16 cellular contexts compared by ENCODE assay signal in genomic region chr20:4835244-4836177, GRCh38. TPM values are rescaled to one million over a fixed set of nuclear protein-coding genes. Genes with fewer than 3 reads are reported as not detected.
A peak's percentile ranks its signal among the peaks of the same experiment; 100 is the strongest.
DNase-seq lines count a peak whose midpoint lies in the region; ATAC-seq, FAIRE-seq and TF ChIP-seq lines count a peak whose summit lies in the region.
"Had no signal": no experiment of that assay in that cellular context is flagged by ENCODE, and none has a peak within 500 bp of the region (broad histone marks: within the 10 kb centered on the region; RNA-seq: fewer than 3 reads in every experiment).

No MANE protein-coding gene starts in this region.

- H3K27me3 Mint-ChIP-seq in activated CD8-positive, alpha-beta memory T cell treated with anti-CD3 and anti-CD28 coated beads, Interleukin-2, amount 10 ng/mL, durations not matched to agents 7 days and 5 days, result peaks cover 5% of the 10 kb centered on the region
- no peaks in the 10 kb centered on the region for H3K27me3 Mint-ChIP-seq in T-cell

- H3K9me3 ChIP-seq in uterus, result no peaks in the 10 kb centered on the region

- no peak overlapping the region for H3K27ac Mint-ChIP-seq in activated CD8-positive, alpha-beta memory T cell treated with anti-CD3 and anti-CD28 coated beads, Interleukin-2, amount 10 ng/mL, durations not matched to agents 7 days and 5 days
- no peak overlapping the region for H3K27ac Mint-ChIP-seq in T-cell

- intact Hi-C loops in uterus (cut with DNase I; ENCODE audit: low total_unique reads), result no loop called here

- H3K36me3 ChIP-seq in uterus, result no peaks in the 10 kb centered on the region

- H3K27me3 ChIP-seq in uterus, result no peaks in the 10 kb centered on the region

- TF ChIP-seq CTCF in uterus (IDR thresholded peaks at IDR 0.05), result no peak

- POLR2A ChIA-PET in T-cell (lab: Charles Lee), result no interaction called here

- TF ChIP-seq POLR2A in uterus (IDR thresholded peaks at IDR 0.05), result no peak
- no peak for TF ChIP-seq POLR2A in GM12891 (IDR thresholded peaks at IDR 0.05; ENCODE audit: low read depth, low read length)

- H3K4me1 ChIP-seq in uterus, result peaks cover 5 to 15% of the 10 kb centered on the region in 2 donors

- H3K27ac ChIP-seq in uterus, result peak overlapping the region; percentile 57 to 70
- H3K27ac ChIP-seq: HL-60 had no signal

- CTCF ChIA-PET in activated CD8-positive, alpha-beta memory T cell treated with anti-CD3 and anti-CD28 coated beads, Interleukin-2, amount 10 ng/mL, durations not matched to agents 7 days and 5 days (lab: Charles Lee), result no interaction called here
- CTCF ChIA-PET in T-cell (lab: Charles Lee), result no interaction called here

- H3K4me3 Mint-ChIP-seq in activated CD8-positive, alpha-beta memory T cell treated with anti-CD3 and anti-CD28 coated beads, Interleukin-2, amount 10 ng/mL, durations not matched to agents 7 days and 5 days, result no peak overlapping the region
- H3K4me3 Mint-ChIP-seq in T-cell, result no peak overlapping the region

- no peak for FAIRE-seq in GM12891 (lab: Jason Lieb, UNC)
- FAIRE-seq: A204.1, GM18507, TTC549 had no signal

- peaks cover 3% of the 10 kb centered on the region for H3K9me3 Mint-ChIP-seq in activated CD8-positive, alpha-beta memory T cell treated with anti-CD3 and anti-CD28 coated beads, Interleukin-2, amount 10 ng/mL, durations not matched to agents 7 days and 5 days (ENCODE audit: low read depth)
- H3K9me3 Mint-ChIP-seq in T-cell, result no peaks in the 10 kb centered on the region

- H3K36me3 Mint-ChIP-seq in activated CD8-positive, alpha-beta memory T cell treated with anti-CD3 and anti-CD28 coated beads, Interleukin-2, amount 10 ng/mL, durations not matched to agents 7 days and 5 days, result no peaks in the 10 kb centered on the region
- no peaks in the 10 kb centered on the region for H3K36me3 Mint-ChIP-seq in T-cell

- DNase-seq in activated CD8-positive, alpha-beta memory T cell treated with anti-CD3 and anti-CD28 coated beads for 24 hours, result peak; percentile 49
- no peak for DNase-seq in activated CD8-positive, alpha-beta memory T cell treated with anti-CD3 and anti-CD28 coated beads, Interleukin-2, amount 10 ng/mL, durations not matched to agents 7 days and 5 days
- peak; percentile 54 for DNase-seq in globus pallidus (ENCODE audit: low spot score)
- DNase-seq in midbrain (lab: John Stamatoyannopoulos, UW), result peak; percentile 47
- peak; percentile 85 to 86 for DNase-seq in uterus
- no peak for DNase-seq in GM12891 (ENCODE audit: insufficient read length, low spot score)
- no peak for DNase-seq in T-cell
- DNase-seq: amniotic stem cell; NCI-H526; stimulated activated CD4-positive, alpha-beta T cell treated with anti-CD3 and anti-CD28 coated beads, Interleukin-1b, Interleukin-23, amount 100 ng/mL, for 48 hours; stimulated activated naive CD4-positive, alpha-beta T cell treated with Interleukin-2 at 50 U/mL for 16 hours had no signal

- H3K4me3 ChIP-seq in uterus, result no peak overlapping the region

- no peak for ATAC-seq in activated CD8-positive, alpha-beta memory T cell treated with anti-CD3 and anti-CD28 coated beads, Interleukin-2, amount 10 ng/mL, durations not matched to agents 7 days and 5 days
- no peak for ATAC-seq in HG03442 (IDR thresholded peaks at IDR 0.05; ENCODE audit: unreplicated experiment)
- ATAC-seq in T-cell (replicated peaks in 1 of 4), result no peak

- peaks cover 3% of the 10 kb centered on the region for H3K4me1 Mint-ChIP-seq in activated CD8-positive, alpha-beta memory T cell treated with anti-CD3 and anti-CD28 coated beads, Interleukin-2, amount 10 ng/mL, durations not matched to agents 7 days and 5 days
- H3K4me1 Mint-ChIP-seq in T-cell, result no peaks in the 10 kb centered on the region

TF ChIP-seq in GM12891, 5 proteins besides CTCF, POLR2A, EP300 and RAD21:
- no peak for TF ChIP-seq PAX5 (IDR thresholded peaks at IDR 0.05; ENCODE audit: insufficient read depth, low read length, severe bottlenecking)
- TF ChIP-seq TAF1 (IDR thresholded peaks at IDR 0.05; ENCODE audit: low read depth, low read length), result no peak
- TF ChIP-seq POU2F2 (IDR thresholded peaks at IDR 0.05; ENCODE audit: low read depth, low read length), result no peak
- TF ChIP-seq SPI1 (IDR thresholded peaks at IDR 0.05; ENCODE audit: low read depth, low read length), result no peak
- TF ChIP-seq POLR2AphosphoS5 (IDR thresholded peaks at IDR 0.05; ENCODE audit: low read depth, low read length), result no peak

RNA-seq across cellular contexts. Expression of gene RASSF2, which starts 12.1 kb away (rescaled TPM):
- total RNA-seq in activated CD8-positive, alpha-beta memory T cell treated with anti-CD3 and anti-CD28 coated beads, Interleukin-2, amount 10 ng/mL, durations not matched to agents 7 days and 5 days, result 10 to 100 TPM; 43.2 to 46.7 TPM
- total RNA-seq in uterus (100 to 1,000 TPM in 1 of 4 donors, 10 to 100 TPM in 3; 17.1 to 130 (median 26.1) TPM), T-cell (10 to 100 TPM; 24.6 to 38.4 (median 27.5) TPM)
- 11.9 TPM for polyA plus RNA-seq in GM12891 (2012; ENCODE audit: low read depth, missing spikeins)

Comparison
In these comparisons a context has a peak if more than half of its experiments do, and no peak if none do; other contexts are left out.
1. DNase-seq: peak in activated CD8-positive, alpha-beta memory T cell treated with anti-CD3 and anti-CD28 coated beads for 24 hours (single experiment), globus pallidus (single experiment), midbrain (single experiment) and uterus (2 of 2); none in activated CD8-positive, alpha-beta memory T cell treated with anti-CD3 and anti-CD28 coated beads, Interleukin-2, amount 10 ng/mL, durations not matched to agents 7 days and 5 days (single experiment), GM12891 (single experiment) and T-cell (0 of 34).